Comparison of ENCODE assay signal across 16 cellular contexts in the genomic region with DNA sequence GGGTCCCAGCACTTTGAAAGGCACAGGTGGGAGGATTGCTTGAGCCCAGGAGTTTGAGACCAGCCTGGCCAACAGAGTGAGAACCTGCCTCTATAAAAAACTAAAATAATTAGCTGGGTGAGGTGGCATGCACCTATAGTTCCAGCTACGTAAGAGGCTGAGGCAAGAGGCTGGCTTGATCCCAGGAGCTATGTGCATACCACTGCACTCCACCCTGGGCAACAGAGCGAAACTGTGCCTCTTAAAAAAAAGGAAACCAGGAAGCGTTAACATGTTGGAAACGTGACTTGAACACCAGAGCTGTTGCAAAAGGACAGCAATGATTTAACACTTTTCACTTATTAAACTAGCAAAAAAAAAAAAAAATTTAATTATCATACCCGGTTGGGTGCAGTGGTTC. TPM values are rescaled to one million over a fixed set of nuclear protein-coding genes. Genes with fewer than 3 reads are reported as not detected.
DNase-seq lines count a peak whose midpoint lies in the region; ATAC-seq and TF ChIP-seq lines count a peak whose summit lies in the region.
"Had no signal": no experiment of that assay in that cellular context is flagged by ENCODE, and none has a peak within 500 bp of the region (broad histone marks: within the 10 kb centered on the region; RNA-seq: fewer than 3 reads in every experiment).

No MANE protein-coding gene starts in this region.

- H2AFZ ChIP-seq in neural progenitor cell (replicated peaks), result no peak overlapping the region

- H3K27me3 Mint-ChIP-seq in neural progenitor cell (ENCODE audit: insufficient read depth, low read depth), result peaks cover 2% of the 10 kb centered on the region

- peaks cover 80% of the 10 kb centered on the region for H4K20me1 ChIP-seq in neural progenitor cell (ENCODE audit: low read depth)

- H3K4me1 Mint-ChIP-seq in neural progenitor cell, result no peaks in the 10 kb centered on the region
- H3K4me1 Mint-ChIP-seq: H9 had no signal

- H3K36me3 ChIP-seq in left lung (peaks cover 0 to 81% of the 10 kb centered on the region in 2 donors), neural progenitor cell (peaks cover 30% of the 10 kb centered on the region)

- in situ Hi-C loops in Caki2 (cut with HindIII; ENCODE audit: low pct_unique_long_range_greater_than_20kb, low sequenced_read_pairs), result no loop called here

- no peak overlapping the region for H3K9ac ChIP-seq in neural progenitor cell
- H3K9ac ChIP-seq: BLaER1 treated with 17β-estradiol and CSF1 and Interleukin-3, amounts not matched to agents 10 nM and 100 nM; KMS-11 had no signal

- H3K4me1 ChIP-seq in left lung (no peaks in the 10 kb centered on the region), neural progenitor cell (no peaks in the 10 kb centered on the region)
- H3K4me1 ChIP-seq: BLaER1 treated with 17β-estradiol and CSF1 and Interleukin-3, amounts not matched to agents 10 nM and 100 nM had no signal

- H3F3A ChIP-seq in neural progenitor cell (ENCODE audit: low read depth), result peaks cover 5% of the 10 kb centered on the region

- TF ChIP-seq CTCF in left lung (IDR thresholded peaks at IDR 0.05), result no peak
- TF ChIP-seq CTCF in neural progenitor cell (IDR thresholded peaks at IDR 0.05), result no peak

- H3K9me3 Mint-ChIP-seq in neural progenitor cell, result no peaks in the 10 kb centered on the region
- H3K9me3 Mint-ChIP-seq: H9 had no signal

- H3K27me3 ChIP-seq in left lung, result no peaks in the 10 kb centered on the region
- no peaks in the 10 kb centered on the region for H3K27me3 ChIP-seq in neural progenitor cell
- H3K27me3 ChIP-seq: BLaER1 treated with 17β-estradiol and CSF1 and Interleukin-3, amounts not matched to agents 10 nM and 100 nM had no signal

- peaks cover 98% of the 10 kb centered on the region for H3K79me2 ChIP-seq in neural progenitor cell (ENCODE audit: low read depth)

- H3K4me3 ChIP-seq in left lung, result no peak overlapping the region
- no peak overlapping the region for H3K4me3 ChIP-seq in neural progenitor cell
- H3K4me3 ChIP-seq: BLaER1 treated with 17β-estradiol and CSF1 and Interleukin-3, amounts not matched to agents 10 nM and 100 nM had no signal

- DNase-seq in Caki2 (ENCODE audit: low read depth) (peak; percentile 93), left lung (peak in 1 of 2 donors; percentile 65), renal cortical epithelial cell (ENCODE audit: low read depth) (peak; percentile 75), neural progenitor cell (ENCODE audit: low spot score) (no peak), GOT3 (lab: John Stamatoyannopoulos, UW) (no peak), NCI-H69 (lab: John Stamatoyannopoulos, UW) (no peak)
- DNase-seq: H9, NCI-H1417, NCI-H187, NCI-H226, NCI-H524, RPMI8226, SIG-M5 had no signal

- H3K36me3 Mint-ChIP-seq in neural progenitor cell, result peaks cover 36% of the 10 kb centered on the region

- no peak overlapping the region for H3K4me2 ChIP-seq in neural progenitor cell
- H3K4me2 ChIP-seq: BLaER1 treated with 17β-estradiol and CSF1 and Interleukin-3, amounts not matched to agents 10 nM and 100 nM; KMS-11 had no signal

- ATAC-seq in esophagus mucosa (peak; percentile 32), left lung (peak; percentile 92)

- H3K4me3 Mint-ChIP-seq in neural progenitor cell, result no peak overlapping the region
- H3K4me3 Mint-ChIP-seq: H9 had no signal

- H3K9me3 ChIP-seq in left lung (no peaks in the 10 kb centered on the region), neural progenitor cell (ENCODE audit: low read depth) (no peaks in the 10 kb centered on the region)
- H3K9me3 ChIP-seq: BLaER1 treated with 17β-estradiol and CSF1 and Interleukin-3, amounts not matched to agents 10 nM and 100 nM had no signal

- no peak overlapping the region for H3K27ac ChIP-seq in left lung
- H3K27ac ChIP-seq in neural progenitor cell, result no peak overlapping the region
- H3K27ac ChIP-seq: BLaER1 treated with 17β-estradiol and CSF1 and Interleukin-3, amounts not matched to agents 10 nM and 100 nM; KMS-11 had no signal

- intact Hi-C loops in left lung (cut with DNase I), result no loop called here

- no peak overlapping the region for H3K27ac Mint-ChIP-seq in neural progenitor cell
- H3K27ac Mint-ChIP-seq: H9 had no signal

RNA-seq across cellular contexts. Expression of gene BAZ1B, which starts 12.6 kb away (rescaled TPM):
- 50.9 and 54.6 TPM in 2 replicates for total RNA-seq in Caki2 (2014; rRNA removed; shearing (Covaris generic); ENCODE audit: low replicate concordance)
- total RNA-seq in esophagus mucosa (22.3 TPM), left lung (10 to 100 TPM; 51.7 to 55.8 TPM), renal cortical epithelial cell (34.7 and 66.4 TPM in 2 replicates), neural progenitor cell (ENCODE audit: low replicate concordance) (69.3 and 85.8 TPM in 2 replicates)

RNA-seq across cellular contexts. Expression of gene BCL7B, which starts 48.0 kb away (rescaled TPM):
- total RNA-seq in Caki2 (2014; rRNA removed; shearing (Covaris generic); ENCODE audit: low replicate concordance), result 53.8 and 61.7 TPM in 2 replicates
- total RNA-seq in esophagus mucosa (34.8 TPM), left lung (10 to 100 TPM; 46.0 to 57.8 TPM), renal cortical epithelial cell (21.7 and 23.4 TPM in 2 replicates), neural progenitor cell (ENCODE audit: low replicate concordance) (10.4 and 29.9 TPM in 2 replicates)

Comparison
In these comparisons a context has a peak if more than half of its experiments do, and no peak if none do; other contexts are left out.
1. DNase-seq: peak in Caki2 (single experiment) and renal cortical epithelial cell (single experiment); none in neural progenitor cell (single experiment), GOT3 (single experiment) and NCI-H69 (single experiment).